Comparison of ENCODE assay signal across 3 cellular contexts in genomic region chr2:71608034-71608433, GRCh38.
TF ChIP-seq lines count a peak whose summit lies in the region.

No MANE protein-coding gene starts in this region.

TF ChIP-seq in SK-N-SH, 30 proteins besides CTCF, POLR2A, EP300 and RAD21 (continued from another document):
- TF ChIP-seq ZBTB33 (IDR thresholded peaks at IDR 0.05; ENCODE audit: borderline replicate concordance, low read depth) = no peak

TF ChIP-seq in SK-N-SH treated with all-trans-retinoic acid at 6 μM for 48 hours, 23 proteins besides CTCF, POLR2A, EP300 and RAD21:
- TF ChIP-seq PATZ1 (CRISPR knock-in tag; IDR thresholded peaks at IDR 0.05; ENCODE audit: borderline replicate concordance) = no peak
- no peak for TF ChIP-seq ARNTL (CRISPR knock-in tag; IDR thresholded peaks at IDR 0.05; ENCODE audit: borderline replicate concordance, low read depth)
- no peak for TF ChIP-seq ZNF565 (CRISPR knock-in tag; conservative IDR thresholded peaks at IDR 0.05; ENCODE audit: low read depth)
- TF ChIP-seq TSHZ2 (CRISPR knock-in tag; IDR thresholded peaks at IDR 0.05) = no peak
- TF ChIP-seq ZC3H10 (CRISPR knock-in tag; IDR thresholded peaks at IDR 0.05) = no peak
- no peak for TF ChIP-seq TOX (CRISPR knock-in tag; IDR thresholded peaks at IDR 0.05; ENCODE audit: borderline replicate concordance)
- no peak for TF ChIP-seq SNAI2 (CRISPR knock-in tag; IDR thresholded peaks at IDR 0.05)
- no peak for TF ChIP-seq ZFP30 (CRISPR knock-in tag; IDR thresholded peaks at IDR 0.05)
- no peak for TF ChIP-seq OSR1 (CRISPR knock-in tag; IDR thresholded peaks at IDR 0.05)
- no peak for TF ChIP-seq BACH2 (CRISPR knock-in tag; IDR thresholded peaks at IDR 0.05; ENCODE audit: borderline replicate concordance)
- no peak for TF ChIP-seq ISL1 (CRISPR knock-in tag; IDR thresholded peaks at IDR 0.05)
- no peak for TF ChIP-seq CSDC2 (CRISPR knock-in tag; IDR thresholded peaks at IDR 0.05)
- no peak for TF ChIP-seq ZNF8 (CRISPR knock-in tag; IDR thresholded peaks at IDR 0.05)
- TF ChIP-seq POU6F1 (CRISPR knock-in tag; IDR thresholded peaks at IDR 0.05; ENCODE audit: borderline replicate concordance, low read depth) = no peak
- no peak for TF ChIP-seq ZNF70 (CRISPR knock-in tag; IDR thresholded peaks at IDR 0.05)
- TF ChIP-seq GLIS3 (CRISPR knock-in tag; IDR thresholded peaks at IDR 0.05) = no peak

TF ChIP-seq in H1, 55 proteins besides CTCF, POLR2A, EP300 and RAD21 (continued from another document):
- TF ChIP-seq ATF2 (IDR thresholded peaks at IDR 0.05; ENCODE audit: low read length) (no peak), JUND (IDR thresholded peaks at IDR 0.05; ENCODE audit: low read length) (no peak), SAP30 (IDR thresholded peaks at IDR 0.05; ENCODE audit: insufficient read depth, insufficient replicate concordance, low read length) (no peak), TCF12 (IDR thresholded peaks at IDR 0.05; ENCODE audit: low read depth, low read length) (no peak), E2F6 (IDR thresholded peaks at IDR 0.05) (no peak)
TF ChIP-seq in H1: peak in this region for 0.
